8 cellular contexts compared by ENCODE assay signal in the genomic region with DNA sequence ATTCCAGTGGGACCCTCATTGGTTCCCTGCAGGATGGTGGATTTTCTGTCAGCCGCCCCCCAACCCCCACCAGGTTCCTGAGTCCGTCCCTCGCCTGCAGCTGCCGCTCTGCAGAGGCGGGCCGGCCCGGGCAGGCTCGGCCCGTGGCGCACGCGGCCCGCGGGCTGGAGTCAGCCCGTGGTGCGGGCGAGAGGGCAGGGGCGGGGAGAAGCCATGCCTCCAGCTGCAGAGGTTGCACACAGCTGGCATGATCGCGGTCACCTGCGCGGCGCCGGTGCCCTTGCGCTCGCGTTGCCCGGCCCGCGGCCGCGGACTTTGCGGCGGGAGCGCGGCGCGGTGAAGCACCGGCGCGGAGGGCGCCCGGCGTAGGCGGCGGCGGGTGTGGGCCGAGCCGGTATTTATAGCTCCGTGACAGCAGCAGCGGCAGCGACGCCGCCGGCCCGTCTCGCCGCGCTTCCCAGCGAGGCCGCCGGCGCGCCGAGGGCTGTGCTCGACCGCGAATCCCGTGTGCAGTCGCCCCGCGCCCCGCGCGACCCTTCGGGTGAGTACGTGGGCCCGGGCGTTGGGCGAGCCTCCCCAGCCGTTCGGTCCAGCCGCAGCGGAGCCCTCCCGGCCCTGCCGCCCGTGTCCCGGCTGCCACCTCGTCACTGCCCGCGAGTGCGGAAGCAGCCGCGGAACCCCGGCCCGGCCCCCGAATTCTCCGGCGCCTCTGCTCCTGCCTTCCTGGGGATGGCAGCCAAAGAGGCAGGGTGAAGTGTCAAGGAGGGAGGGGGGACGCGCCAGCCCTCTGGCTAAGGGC. TPM values are rescaled to one million over a fixed set of nuclear protein-coding genes. Genes with fewer than 3 reads are reported as not detected.
DNase-seq lines count a peak whose midpoint lies in the region; ATAC-seq, FAIRE-seq and TF ChIP-seq lines count a peak whose summit lies in the region.

TSS of gene TMEM117 (plus strand) at position 426 of the 799 bp plus-strand sequence.

- H3K14ac ChIP-seq in H9 (ENCODE audit: insufficient read depth, low read length): peak within 1 kb of the TSS; percentile 86

- TF ChIP-seq POLR2A in GM12891 (IDR thresholded peaks at IDR 0.05; ENCODE audit: low read depth, low read length): 0 out of 2 replicates have a peak, but pooled peaks have one; percentile 21

- no peaks in the 10 kb centered on the region for H3K79me1 ChIP-seq in H9 (ENCODE audit: insufficient read depth, low read depth, low read length, poor library complexity, severe bottlenecking)

- no peak within 1 kb of the TSS for H3T11ph ChIP-seq in H9 (ENCODE audit: low read length)

- no peak within 1 kb of the TSS for H3K9ac ChIP-seq in H9 (ENCODE audit: extremely low read depth, insufficient read length, low read length)
- peak within 1 kb of the TSS; percentile 79 for H3K9ac ChIP-seq in MM.1S (ENCODE audit: low read length)
- H3K9ac ChIP-seq in keratinocyte (ENCODE audit: control insufficient read depth, extremely low read depth, insufficient read depth, low read length): peak within 1 kb of the TSS; percentile 86

- H3K27me3 Mint-ChIP-seq in H9 (ENCODE audit: low read depth): peaks cover 40% of the 10 kb centered on the region
- H3K27me3 Mint-ChIP-seq in WTC11 (ENCODE audit: low read depth): peaks cover 42% of the 10 kb centered on the region

- H4K5ac ChIP-seq in H9 (ENCODE audit: insufficient read length, low read depth, low read length): no peak within 1 kb of the TSS

- H2AFZ ChIP-seq in H9 (ENCODE audit: low read length) (no peak within 1 kb of the TSS), MM.1S (ENCODE audit: low read length) (peak within 1 kb of the TSS; percentile 92), keratinocyte (ENCODE audit: control insufficient read depth, low read length) (peak within 1 kb of the TSS; percentile 92)

- H3K9me1 ChIP-seq in keratinocyte (ENCODE audit: control insufficient read depth, extremely low read depth, insufficient read depth, low read length): no peaks in the 10 kb centered on the region

- peak within 1 kb of the TSS; percentile 80 for H3K4me2 ChIP-seq in H9 (ENCODE audit: insufficient read depth, insufficient read length, low read length)
- peak within 1 kb of the TSS; percentile 90 for H3K4me2 ChIP-seq in MM.1S (ENCODE audit: low read depth, low read length)
- H3K4me2 ChIP-seq in keratinocyte (ENCODE audit: control insufficient read depth, extremely low read depth, insufficient read depth, low read depth, low read length): peak within 1 kb of the TSS; percentile 77

- peaks cover 9 to 13% of the 10 kb centered on the region in 2 experiments for H3K4me1 Mint-ChIP-seq in H9
- H3K4me1 Mint-ChIP-seq in WTC11: peaks cover 7% of the 10 kb centered on the region

- H3F3A ChIP-seq in MM.1S (ENCODE audit: insufficient read depth, low read length): no peaks in the 10 kb centered on the region; the same call in 1 of the 2 replicates

- H3K27ac Mint-ChIP-seq in H9: no peak within 1 kb of the TSS
- H3K27ac Mint-ChIP-seq in WTC11: no peak within 1 kb of the TSS

- no peak within 1 kb of the TSS for H3K4ac ChIP-seq in H9 (ENCODE audit: low read depth, low read length)

- H3K27ac ChIP-seq in H9 (ENCODE audit: insufficient read length, low read depth, low read length) (no peak within 1 kb of the TSS), MM.1S (ENCODE audit: low read length) (peak within 1 kb of the TSS; percentile 61; the same call in 1 of the 2 replicates), keratinocyte (ENCODE audit: control insufficient read depth, insufficient read depth, low read length) (peak within 1 kb of the TSS; percentile 68)

- WGBS in H9 (ENCODE audit: extremely low coverage, insufficient read length, low lambda C conversion rate): no CpG with 5 or more reads among the region's 101 CpGs

- no peak within 1 kb of the TSS for H3K23ac ChIP-seq in H9 (ENCODE audit: insufficient read length, low read depth, low read length)

- H2AK5ac ChIP-seq in H9 (ENCODE audit: insufficient read length, low read length): no peak within 1 kb of the TSS

- no peak within 1 kb of the TSS for H2BK20ac ChIP-seq in H9 (ENCODE audit: low read depth, low read length, poor library complexity, severe bottlenecking)

- H2BK5ac ChIP-seq in H9 (ENCODE audit: insufficient read length, low read length): no peak within 1 kb of the TSS

- H3K27me3 ChIP-seq in H9 (ENCODE audit: insufficient read depth, low read length): peaks cover 4% of the 10 kb centered on the region; the same call in 1 of the 2 replicates
- H3K27me3 ChIP-seq in MM.1S (replicated peaks; ENCODE audit: insufficient read depth, low read length): no peaks in the 10 kb centered on the region
- no peaks in the 10 kb centered on the region for H3K27me3 ChIP-seq in bronchial epithelial cell (ENCODE audit: control insufficient read depth, insufficient read depth, low read length)
- H3K27me3 ChIP-seq in keratinocyte (ENCODE audit: control insufficient read depth, extremely low read depth, insufficient read depth, low read length): no peaks in the 10 kb centered on the region

- POLR2A ChIA-PET in WTC11 (lab: Charles Lee): interaction anchor here (0.6 kb wide), 1 partner anchor 30 kb away, joined by 3 read pairs; no protein-coding TSS in a partner anchor

- no peaks in the 10 kb centered on the region for H3K9me3 ChIP-seq in H9 (ENCODE audit: control insufficient read depth, low read depth, low read length)
- H3K9me3 ChIP-seq in MM.1S (replicated peaks; ENCODE audit: insufficient read depth, low read length): no peaks in the 10 kb centered on the region
- H3K9me3 ChIP-seq in keratinocyte (ENCODE audit: control insufficient read depth, low read depth, low read length): no peaks in the 10 kb centered on the region

- TF ChIP-seq CTCF in H9 (conservative IDR thresholded peaks at IDR 0.05) (no peak), MM.1S (IDR thresholded peaks at IDR 0.05; ENCODE audit: low read length) (no peak), WTC11 (IDR thresholded peaks at IDR 0.05) (no peak), bronchial epithelial cell (IDR thresholded peaks at IDR 0.05; ENCODE audit: insufficient read depth, low read length, severe bottlenecking) (no peak), keratinocyte (optimal IDR thresholded peaks at IDR 0.05 in 1 of 3, IDR thresholded peaks at IDR 0.05 in 1 of 3, conservative IDR thresholded peaks at IDR 0.05 in 1 of 3; ENCODE audit: extremely low read depth in 1 of 3, insufficient read depth in 2 of 3, low read length in 3 of 3) (no peak)

- H3K23me2 ChIP-seq in H9 (ENCODE audit: insufficient read length, low read depth, low read length, poor library complexity, severe bottlenecking): peaks cover 10% of the 10 kb centered on the region

- H3K9me2 ChIP-seq in MM.1S (replicated peaks; ENCODE audit: insufficient read depth, low read length): no peaks in the 10 kb centered on the region

- no peak within 1 kb of the TSS for H2BK120ac ChIP-seq in H9 (ENCODE audit: low read depth, low read length, poor library complexity, severe bottlenecking)

- peak within 1 kb of the TSS; percentile 73 for H3K4me3 ChIP-seq in MM.1S (ENCODE audit: low read length)
- H3K4me3 ChIP-seq in bronchial epithelial cell (ENCODE audit: low read depth, low read length): peak within 1 kb of the TSS; percentile 56
- H3K4me3 ChIP-seq in keratinocyte (ENCODE audit: control insufficient read depth in 2 of 3, extremely low read depth in 1 of 3, insufficient read depth in 2 of 3, low read depth in 1 of 3, low read length in 3 of 3): peak within 1 kb of the TSS; percentile 72 to 84 (median 75)

- H3K18ac ChIP-seq in H9 (ENCODE audit: insufficient read length, low read depth, low read length): no peak within 1 kb of the TSS

- H3K79me2 ChIP-seq in H9 (ENCODE audit: insufficient read depth, low read length) (no peaks in the 10 kb centered on the region), MM.1S (ENCODE audit: low read length) (peaks cover 7% of the 10 kb centered on the region; the same call in 1 of the 2 replicates), keratinocyte (ENCODE audit: control insufficient read depth, insufficient read depth, low read length) (peaks cover 4% of the 10 kb centered on the region)

- H3K9me3 Mint-ChIP-seq in H9: no peaks in the 10 kb centered on the region
- H3K9me3 Mint-ChIP-seq in WTC11: no peaks in the 10 kb centered on the region

- no peak within 1 kb of the TSS for H3K56ac ChIP-seq in H9 (ENCODE audit: insufficient read length, low read depth, low read length)

- H3K36me3 ChIP-seq in MM.1S (replicated peaks; ENCODE audit: insufficient read depth, low read length) (no peaks in the 10 kb centered on the region), bronchial epithelial cell (ENCODE audit: control insufficient read depth, insufficient read depth, low read length) (no peaks in the 10 kb centered on the region), keratinocyte (ENCODE audit: control insufficient read depth in 2 of 2, extremely low read depth in 1 of 2, insufficient read depth in 2 of 2, low read length in 2 of 2) (no peaks in the 10 kb centered on the region)

- H2BK12ac ChIP-seq in H9 (ENCODE audit: insufficient read length, low read depth, low read length): no peak within 1 kb of the TSS

- H4K20me1 ChIP-seq in H9 (ENCODE audit: control insufficient read depth, insufficient read depth, insufficient read length) (no peaks in the 10 kb centered on the region), MM.1S (ENCODE audit: insufficient read depth, low read length) (no peaks in the 10 kb centered on the region), keratinocyte (ENCODE audit: control insufficient read depth, extremely low read depth, insufficient read depth, low read length) (no peaks in the 10 kb centered on the region)

- no peaks in the 10 kb centered on the region for H3K36me3 Mint-ChIP-seq in H9 (ENCODE audit: insufficient read depth in 1 of 3, low read depth in 3 of 3)
- H3K36me3 Mint-ChIP-seq in WTC11: no peaks in the 10 kb centered on the region

- no peak within 1 kb of the TSS for H4K91ac ChIP-seq in H9 (ENCODE audit: insufficient read length, low read depth, low read length)

- H4K8ac ChIP-seq in H9 (replicated peaks; ENCODE audit: insufficient read length, low read depth, low read length): no peak within 1 kb of the TSS

- no peaks in the 10 kb centered on the region; the same call in 1 of the 2 replicates for H3K4me1 ChIP-seq in H9 (ENCODE audit: insufficient read depth, low read length)
- H3K4me1 ChIP-seq in MM.1S (ENCODE audit: low read length): peaks cover 6% of the 10 kb centered on the region; the same call in 1 of the 2 replicates
- H3K4me1 ChIP-seq in keratinocyte (ENCODE audit: control insufficient read depth, extremely low read depth, insufficient read depth, low read length): peaks cover 4% of the 10 kb centered on the region

- FAIRE-seq in GM12891 (lab: Jason Lieb, UNC): no peak
- no peak for FAIRE-seq in bronchial epithelial cell (lab: Jason Lieb, UNC)
- no peak for FAIRE-seq in keratinocyte (lab: Jason Lieb, UNC)
- no peak for FAIRE-seq in RCC 7860 (lab: Jason Lieb, UNC)

- CTCF ChIA-PET in WTC11 (lab: Charles Lee): interaction anchor here (0.6 kb wide), 1 partner anchor 49 kb away, joined by 5 read pairs; no protein-coding TSS in a partner anchor

- DNase-seq in GM12891 (ENCODE audit: insufficient read length, low spot score) (peak; percentile 61), H9 (peak; percentile 69), MM.1S (peak; percentile 62), WTC11 (ENCODE audit: low spot score) (peak; percentile 70), bronchial epithelial cell (ENCODE audit: low read depth) (peak; percentile 21), keratinocyte (ENCODE audit: low read depth, low spot score) (no peak), RCC 7860 (ENCODE audit: low spot score) (no peak)
- peak; percentile 72 for DNase-seq in stimulated activated CD4-positive, alpha-beta T cell treated with anti-CD3 and anti-CD28 coated beads, Interleukin-15, amount 100 ng/mL, for 24 hours

- no peak within 1 kb of the TSS for H2BK15ac ChIP-seq in H9 (ENCODE audit: low read depth, low read length)

- dilution Hi-C loops in keratinocyte (cut with MboI; ENCODE audit: extremely low pct_ligation_motif_present, low sequenced_read_pairs): no loop called here

- H3K4me3 Mint-ChIP-seq in H9 (peak within 1 kb of the TSS; percentile 67 to 81), WTC11 (peak within 1 kb of the TSS; percentile 64)

- peak; percentile 90 for ATAC-seq in WTC11

RNA-seq across cellular contexts. Expression of gene TMEM117, which starts in this region (rescaled TPM):
- 2.3 TPM for polyA plus RNA-seq in GM12891 (2012; ENCODE audit: low read depth, missing spikeins)
- total RNA-seq in H9 (2021): 1.3 and 1.7 TPM in 2 replicates
- 0.73 to 1.5 TPM (median 1.4 TPM) in 3 replicates for total RNA-seq in WTC11 (2021)
- total RNA-seq in bronchial epithelial cell: 5.1 and 6.6 TPM in 2 replicates
- polyA plus RNA-seq in keratinocyte: 4.9 to 8.5 TPM (median 7.4 TPM) in 3 replicates
- 12.9 TPM for polyA plus RNA-seq in keratinocyte (2011; ENCODE audit: low read depth)
- polyA plus RNA-seq in keratinocyte (2011; cell fraction: cytosol; rRNA removed): 4.9 and 8.9 TPM in 2 replicates
- 11.9 and 15.2 TPM in 2 replicates for polyA plus RNA-seq in keratinocyte (2011; cell fraction: nucleus; rRNA removed)
- polyA plus RNA-seq in keratinocyte (2012; ENCODE audit: low replicate concordance): 5.4 and 13.9 TPM in 2 replicates
- 1.9 to 6.2 TPM (median 5.3 TPM) in 3 replicates for polyA minus RNA-seq in keratinocyte
- polyA minus RNA-seq in keratinocyte (2011; cell fraction: cytosol; rRNA and poly(A)+ RNA removed): 4.2 TPM
- polyA minus RNA-seq in keratinocyte (2011; cell fraction: nucleus; rRNA and poly(A)+ RNA removed): 15.6 and 19.9 TPM in 2 replicates

Comparison
In these comparisons a context has a peak if more than half of its experiments do, and no peak if none do; other contexts are left out.
1. DNase-seq: peak in GM12891 (single experiment), H9 (single experiment), MM.1S (single experiment), WTC11 (single experiment), bronchial epithelial cell (single experiment) and stimulated activated CD4-positive, alpha-beta T cell treated with anti-CD3 and anti-CD28 coated beads, Interleukin-15, amount 100 ng/mL, for 24 hours (single experiment); none in keratinocyte (single experiment) and RCC 7860 (single experiment).
2. Peak in every context shown above with its lines, with median percentiles within 50 percentile points of each other: H3K4me2 ChIP-seq and H3K4me3 ChIP-seq.